1 cellular context compared by ENCODE assay signal in genomic region chr10:73879296-73880173, GRCh38.
TF ChIP-seq lines count a peak whose summit lies in the region.

No MANE protein-coding gene starts in this region.

TF ChIP-seq in K562, 482 proteins besides CTCF, POLR2A, EP300 and RAD21 (continued from another document and continues in another):
- no peak for TF ChIP-seq ZNF395 (CRISPR knock-in tag; IDR thresholded peaks at IDR 0.05)
- no peak for TF ChIP-seq NFYB (IDR thresholded peaks at IDR 0.05; ENCODE audit: extremely low read depth, insufficient read length)
- no peak for TF ChIP-seq ZBED1 (IDR thresholded peaks at IDR 0.05)
- TF ChIP-seq TBL1XR1 (IDR thresholded peaks at IDR 0.05; ENCODE audit: low read length in 2 of 2): peak; percentile 51 to 87; a peak in 3 of 4 replicates
- peak; percentile 72 for TF ChIP-seq NFE2 (IDR thresholded peaks at IDR 0.05; ENCODE audit: low read depth)
- peak; percentile 44 to 77; a peak in 3 of 4 replicates for TF ChIP-seq MAZ (CRISPR knock-in tag; conservative IDR thresholded peaks at IDR 0.05 in 1 of 2, IDR thresholded peaks at IDR 0.05 in 1 of 2)
- no peak for TF ChIP-seq SAP30 (IDR thresholded peaks at IDR 0.05; ENCODE audit: borderline replicate concordance, insufficient read depth, low read depth, low read length, poor library complexity, severe bottlenecking)
- 0 out of 2 replicates have a peak, but pooled peaks have one; percentile 38 for TF ChIP-seq SMARCE1 (IDR thresholded peaks at IDR 0.05)
- TF ChIP-seq RB1 (IDR thresholded peaks at IDR 0.05; ENCODE audit: low read depth): peak; percentile 94
- TF ChIP-seq CAMTA2 (CRISPR knock-in tag; conservative IDR thresholded peaks at IDR 0.05): no peak
- peak; percentile 24; the same call in 1 of the 2 replicates for TF ChIP-seq SPI1 (IDR thresholded peaks at IDR 0.05; ENCODE audit: borderline replicate concordance, low read depth, low read length)
- TF ChIP-seq BRD4 (IDR thresholded peaks at IDR 0.05): no peak
- TF ChIP-seq ZNF232 (CRISPR knock-in tag; IDR thresholded peaks at IDR 0.05): no peak
- TF ChIP-seq SIN3B (IDR thresholded peaks at IDR 0.05; ENCODE audit: low read depth): no peak
- no peak for TF ChIP-seq CHCHD3 (CRISPR knock-in tag; IDR thresholded peaks at IDR 0.05)
- TF ChIP-seq PREB (CRISPR knock-in tag; IDR thresholded peaks at IDR 0.05): no peak
- peak; percentile 87 for TF ChIP-seq L3MBTL2 (IDR thresholded peaks at IDR 0.05)
- peak in 2 of 3 experiments; percentile 55 to 56 for TF ChIP-seq YY1 (IDR thresholded peaks at IDR 0.05; ENCODE audit: borderline replicate concordance in 1 of 3, control insufficient read depth in 1 of 3, extremely low read depth in 1 of 3, insufficient read depth in 3 of 3, insufficient read length in 1 of 3, insufficient replicate concordance in 2 of 3, low read depth in 1 of 3, low read length in 2 of 3)
- no peak for TF ChIP-seq MCM7 (IDR thresholded peaks at IDR 0.05)
- no peak for TF ChIP-seq SFPQ (IDR thresholded peaks at IDR 0.05; ENCODE audit: low read depth, low read length)
- TF ChIP-seq ZNF398 (CRISPR knock-in tag; IDR thresholded peaks at IDR 0.05): no peak
- TF ChIP-seq FOS (IDR thresholded peaks at IDR 0.05; ENCODE audit: extremely low read depth, insufficient read length): no peak
- TF ChIP-seq JUN (IDR thresholded peaks at IDR 0.05; ENCODE audit: borderline replicate concordance, low read depth, low read length): peak; percentile 92
- no peak; the same call in 1 of the 2 replicates for TF ChIP-seq JUN (CRISPR knock-in tag; IDR thresholded peaks at IDR 0.05; ENCODE audit: borderline replicate concordance)
- 0 out of 2 replicates have a peak, but pooled peaks have one; percentile 5 for TF ChIP-seq MITF (IDR thresholded peaks at IDR 0.05)
- 0 out of 2 replicates have a peak, but pooled peaks have one; percentile 61 for TF ChIP-seq MXI1 (IDR thresholded peaks at IDR 0.05; ENCODE audit: low read depth, low read length)
- no peak for TF ChIP-seq MIER1 (IDR thresholded peaks at IDR 0.05; ENCODE audit: low read depth)
- peak; percentile 99 for TF ChIP-seq ZKSCAN1 (IDR thresholded peaks at IDR 0.05; ENCODE audit: low read depth, low read length)
- TF ChIP-seq TAF9B (IDR thresholded peaks at IDR 0.05; ENCODE audit: partially characterized antibody): no peak
- TF ChIP-seq TEAD1 (CRISPR knock-in tag; IDR thresholded peaks at IDR 0.05): peak in 1 of 2 experiments; percentile 64; a peak in 1 of 4 replicates
- 0 out of 2 replicates have a peak, but pooled peaks have one; percentile 5 for TF ChIP-seq TAF7 (tag; IDR thresholded peaks at IDR 0.05)
- no peak for TF ChIP-seq ZNF764 (CRISPR knock-in tag; IDR thresholded peaks at IDR 0.05; ENCODE audit: low read depth)
- TF ChIP-seq STAT6 (CRISPR knock-in tag; IDR thresholded peaks at IDR 0.05): no peak; the same call in 1 of the 2 replicates
- peak; percentile 86 for TF ChIP-seq MECOM (CRISPR knock-in tag; IDR thresholded peaks at IDR 0.05)
- no peak for TF ChIP-seq ZNF668 (CRISPR knock-in tag; IDR thresholded peaks at IDR 0.05)
- no peak for TF ChIP-seq GATA2 (CRISPR knock-in tag; IDR thresholded peaks at IDR 0.05)
- TF ChIP-seq E2F6 (IDR thresholded peaks at IDR 0.05; ENCODE audit: borderline replicate concordance in 1 of 2, extremely low read depth in 1 of 2, insufficient read depth in 1 of 2, insufficient read length in 1 of 2, low read depth in 1 of 2, low read length in 1 of 2, poor library complexity in 1 of 2, severe bottlenecking in 1 of 2): peak; percentile 64
- peak; percentile 99 for TF ChIP-seq SMC3 (conservative IDR thresholded peaks at IDR 0.05; ENCODE audit: insufficient read depth, low read depth, low read length)
- no peak for TF ChIP-seq PPARD (CRISPR knock-in tag; IDR thresholded peaks at IDR 0.05)
- TF ChIP-seq PTBP1 (IDR thresholded peaks at IDR 0.05; ENCODE audit: low read depth, low read length): no peak
- peak; percentile 1; the same call in 1 of the 2 replicates for TF ChIP-seq MAFF (IDR thresholded peaks at IDR 0.05; ENCODE audit: low read length)
- TF ChIP-seq SRF (CRISPR knock-in tag; IDR thresholded peaks at IDR 0.05): 0 out of 4 replicates have a peak, but pooled peaks of 1 of the 2 experiments have one; percentile 38
- TF ChIP-seq NR2C2 (CRISPR knock-in tag; IDR thresholded peaks at IDR 0.05): no peak
- 0 out of 2 replicates have a peak, but pooled peaks have one; percentile 20 for TF ChIP-seq NR2C2 (tag; IDR thresholded peaks at IDR 0.05)
- no peak for TF ChIP-seq MCM5 (IDR thresholded peaks at IDR 0.05; ENCODE audit: low read depth)
- no peak for TF ChIP-seq ZNF277 (CRISPR knock-in tag; IDR thresholded peaks at IDR 0.05; ENCODE audit: borderline replicate concordance)
- 0 out of 2 replicates have a peak, but pooled peaks have one; percentile 36 for TF ChIP-seq ZKSCAN8 (CRISPR knock-in tag; IDR thresholded peaks at IDR 0.05)
- no peak for TF ChIP-seq GTF2F1 (IDR thresholded peaks at IDR 0.05; ENCODE audit: low read depth, low read length)
- TF ChIP-seq HBP1 (CRISPR knock-in tag; IDR thresholded peaks at IDR 0.05): peak; percentile 66; the same call in 1 of the 2 replicates
- TF ChIP-seq ZNF766 (CRISPR knock-in tag; conservative IDR thresholded peaks at IDR 0.05): peak; percentile 66
- peak; percentile 81 for TF ChIP-seq LEF1 (IDR thresholded peaks at IDR 0.05)
- TF ChIP-seq MTF1 (CRISPR knock-in tag; IDR thresholded peaks at IDR 0.05; ENCODE audit: borderline replicate concordance): no peak
- no peak for TF ChIP-seq TFE3 (CRISPR knock-in tag; IDR thresholded peaks at IDR 0.05)
- peak; percentile 80 for TF ChIP-seq ELF1 (tag; IDR thresholded peaks at IDR 0.05)
- TF ChIP-seq DNMT1 (IDR thresholded peaks at IDR 0.05): no peak
- TF ChIP-seq NR2F6 (CRISPR knock-in tag; IDR thresholded peaks at IDR 0.05): no peak
